In the genomic region with DNA sequence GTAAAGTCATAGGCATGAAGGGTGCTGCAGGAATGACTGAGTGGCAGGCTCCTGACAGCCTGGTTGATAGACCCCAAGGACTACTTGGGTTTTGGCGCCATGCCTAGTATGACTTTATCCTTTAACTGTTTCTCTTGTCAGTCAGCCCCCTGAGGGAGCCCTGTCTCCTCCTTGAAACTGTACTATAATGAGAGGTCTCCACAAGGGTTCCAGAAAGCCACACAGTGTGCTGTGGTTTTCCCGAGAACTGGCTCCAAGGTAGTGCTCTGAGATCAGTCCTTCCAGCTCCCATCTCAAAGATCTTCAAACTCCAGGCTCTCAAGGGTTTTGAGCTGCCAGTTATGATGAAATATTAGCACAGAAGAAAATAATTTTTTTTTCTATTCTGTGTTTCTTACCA, we compare ENCODE assay signal across 27 cellular contexts. TPM values are rescaled to one million over a fixed set of nuclear protein-coding genes. Genes with fewer than 3 reads are reported as not detected.
DNase-seq lines count a peak whose midpoint lies in the region; ATAC-seq and TF ChIP-seq lines count a peak whose summit lies in the region.
"Had no signal": no experiment of that assay in that cellular context is flagged by ENCODE, and none has a peak within 500 bp of the region (broad histone marks: within the 10 kb centered on the region; RNA-seq: fewer than 3 reads in every experiment).

No MANE protein-coding gene starts in this region.

- no peak overlapping the region for H2AK9ac ChIP-seq in IMR-90 (replicated peaks; ENCODE audit: low read depth, low read length, poor library complexity)

- CTCF ChIA-PET in IMR-90 (lab: Yijun Ruan, JAX): interaction anchor here (0.6 kb wide), 1 partner anchor 12 kb away, joined by 4 read pairs; no protein-coding TSS in a partner anchor

- H3K4me1 ChIP-seq in DND-41 (ENCODE audit: insufficient read depth, low read length) (peaks cover 49% of the 10 kb centered on the region), IMR-90 (ENCODE audit: control insufficient read depth, insufficient read depth, low read length) (peaks cover 27% of the 10 kb centered on the region), mesenchymal stem cell (ENCODE audit: control insufficient read depth, insufficient read depth, low read depth, low read length) (peaks cover 2% of the 10 kb centered on the region), HAP-1 (no peaks in the 10 kb centered on the region)

- peak overlapping the region; percentile 73 for H4K91ac ChIP-seq in IMR-90 (ENCODE audit: insufficient read depth, low read depth, low read length)
- no peak overlapping the region for H4K91ac ChIP-seq in mesenchymal stem cell (ENCODE audit: low read length)

- 83% methylated on average over 1 of the region's 2 CpGs; no CpG with 5 or more reads in 1 of the 2 experiments for WGBS in IMR-90 (ENCODE audit: extremely low coverage in 2 of 2, insufficient read length in 1 of 2), 2 experiments
- WGBS in mesenchymal stem cell: 97% methylated on average over 2 of the region's 2 CpGs

- H3K4ac ChIP-seq in IMR-90 (ENCODE audit: low read depth, low read length): peak overlapping the region; percentile 83
- H3K4ac ChIP-seq in mesenchymal stem cell (ENCODE audit: low read depth in 1 of 2, low read length in 2 of 2): no peak overlapping the region

- TF ChIP-seq RAD21 in IMR-90 (IDR thresholded peaks at IDR 0.05; ENCODE audit: low read length): no peak

- ATAC-seq in DND-41 (ENCODE audit: insufficient read depth, low read depth): peak; percentile 72
- ATAC-seq in IMR-90 (ENCODE audit: low read depth): no peak
- ATAC-seq in effector memory CD8-positive, alpha-beta T cell (replicated peaks): no peak
- no peak for ATAC-seq in GM21619 (IDR thresholded peaks at IDR 0.05; ENCODE audit: unreplicated experiment)
- ATAC-seq: esophagus mucosa; naive thymus-derived CD8-positive, alpha-beta T cell; stimulated activated naive CD8-positive, alpha-beta T cell treated with anti-CD3 and anti-CD28 coated beads, Interleukin-15, Interleukin-2, amounts not matched to agents 100 U/mL and 50 U/mL, for 24 hours had no signal

- no peak overlapping the region for H2BK12ac ChIP-seq in mesenchymal stem cell (ENCODE audit: low read length in 2 of 2)

- H2BK15ac ChIP-seq in IMR-90 (ENCODE audit: low read depth, low read length) (peak overlapping the region; percentile 97; the same call in 2 of the 3 replicates), mesenchymal stem cell (ENCODE audit: low read depth, poor library complexity, severe bottlenecking) (peak overlapping the region; percentile 71)

- dilution Hi-C loops in IMR-90 (cut with HindIII; ENCODE audit: low sequenced_read_pairs, unreplicated experiment): no loop called here

- intact Hi-C loops in IMR-90 (cut with micrococcal nuclease): loop anchor here (5.0 kb wide), 1 partner anchor 58 kb away; no protein-coding TSS in a partner anchor

- H3K27ac Mint-ChIP-seq in effector memory CD8-positive, alpha-beta T cell: no peak overlapping the region
- H3K27ac Mint-ChIP-seq: activated B cell treated with CpG ODN at 0.5 μM for 24 hours; mesothelial cell of epicardium; naive thymus-derived CD8-positive, alpha-beta T cell had no signal

- peaks cover 7% of the 10 kb centered on the region for H3K9me1 ChIP-seq in IMR-90 (ENCODE audit: insufficient read depth, low read length)

- POLR2A ChIA-PET in IMR-90 (lab: Charles Lee; ENCODE audit: unreplicated experiment): interaction anchor here (0.6 kb wide), 1 partner anchor 61 kb away, joined by 4 read pairs; no protein-coding TSS in a partner anchor

- no peak overlapping the region for H3K56ac ChIP-seq in IMR-90 (ENCODE audit: extremely low read depth, insufficient read depth, low read length)

- peak; percentile 20 for TF ChIP-seq CTCF in DND-41 (IDR thresholded peaks at IDR 0.05; ENCODE audit: borderline replicate concordance, extremely low read depth, low read length, poor library complexity, severe bottlenecking)
- no peak for TF ChIP-seq CTCF in IMR-90 (conservative IDR thresholded peaks at IDR 0.05; ENCODE audit: low read depth, low read length)

- H3K4me3 ChIP-seq in DND-41 (ENCODE audit: low read depth in 1 of 2, low read length in 2 of 2) (no peak overlapping the region), IMR-90 (ENCODE audit: insufficient read depth, low read depth, low read length) (no peak overlapping the region), mesenchymal stem cell (ENCODE audit: insufficient read depth in 1 of 2, low read depth in 1 of 2, low read length in 2 of 2) (no peak overlapping the region), HAP-1 (no peak overlapping the region)
- H3K4me3 ChIP-seq: hepatocyte, ovary, tibial artery had no signal

- H3K9me3 ChIP-seq in DND-41 (ENCODE audit: insufficient read depth, low read length, severe bottlenecking) (no peaks in the 10 kb centered on the region), IMR-90 (ENCODE audit: control insufficient read depth, insufficient read depth, low read length) (no peaks in the 10 kb centered on the region), mesenchymal stem cell (ENCODE audit: control insufficient read depth, low read length) (peaks cover 5% of the 10 kb centered on the region), HAP-1 (no peaks in the 10 kb centered on the region)
- H3K9me3 ChIP-seq: ovary, tibial artery had no signal

- H3K9ac ChIP-seq in DND-41 (ENCODE audit: low read depth, low read length) (no peak overlapping the region), IMR-90 (ENCODE audit: low read depth, low read length) (no peak overlapping the region), mesenchymal stem cell (ENCODE audit: low read length) (no peak overlapping the region)

- no TSS peak for BruUV-seq in IMR-90 (replicated peaks; lab: Mats Ljungman, UMichigan)

- H3K4me2 ChIP-seq in DND-41 (ENCODE audit: insufficient read depth, low read length) (no peak overlapping the region), IMR-90 (ENCODE audit: low read depth, low read length) (no peak overlapping the region), mesenchymal stem cell (ENCODE audit: low read length, poor library complexity, severe bottlenecking) (no peak overlapping the region)
- H3K4me2 ChIP-seq: hepatocyte had no signal

- H3K36me3 ChIP-seq in DND-41 (ENCODE audit: insufficient read depth, low read length): no peaks in the 10 kb centered on the region
- no peaks in the 10 kb centered on the region for H3K36me3 ChIP-seq in IMR-90 (ENCODE audit: control insufficient read depth, insufficient read depth, low read length)
- no peaks in the 10 kb centered on the region for H3K36me3 ChIP-seq in mesenchymal stem cell (ENCODE audit: control insufficient read depth in 1 of 2, insufficient read depth in 2 of 2, low read depth in 1 of 2, low read length in 2 of 2)
- no peaks in the 10 kb centered on the region for H3K36me3 ChIP-seq in HAP-1 (replicated peaks)
- H3K36me3 ChIP-seq: ovary, tibial artery had no signal

- H3K27me3 Mint-ChIP-seq in effector memory CD8-positive, alpha-beta T cell: peaks cover 36 to 39% of the 10 kb centered on the region in 2 donors

- H4K5ac ChIP-seq in IMR-90 (ENCODE audit: low read depth, low read length): peak overlapping the region; percentile 38

- H3K9me3 Mint-ChIP-seq in effector memory CD8-positive, alpha-beta T cell: no peaks in the 10 kb centered on the region
- H3K9me3 Mint-ChIP-seq: activated B cell treated with CpG ODN at 0.5 μM for 24 hours had no signal

- in situ Hi-C loops in IMR-90 (cut with MboI; ENCODE audit: low sequenced_read_pairs) (no loop called here), HAP-1 (cut with MboI; ENCODE audit: low sequenced_read_pairs) (no loop called here)

- H2BK5ac ChIP-seq in IMR-90 (ENCODE audit: low read depth, low read length, poor library complexity, severe bottlenecking) (no peak overlapping the region), mesenchymal stem cell (ENCODE audit: low read depth, low read length, poor library complexity, severe bottlenecking) (no peak overlapping the region)

- H2BK120ac ChIP-seq in IMR-90 (ENCODE audit: low read depth, low read length): peak overlapping the region; percentile 79
- no peak overlapping the region for H2BK120ac ChIP-seq in mesenchymal stem cell (ENCODE audit: low read depth, low read length)

- H3K36me3 Mint-ChIP-seq in effector memory CD8-positive, alpha-beta T cell (ENCODE audit: insufficient read depth): no peaks in the 10 kb centered on the region
- H3K36me3 Mint-ChIP-seq: CD14-positive monocyte; mesothelial cell of epicardium; naive thymus-derived CD8-positive, alpha-beta T cell had no signal

- no peaks in the 10 kb centered on the region for H3K79me2 ChIP-seq in DND-41 (ENCODE audit: insufficient read depth, low read length)
- H3K79me2 ChIP-seq: hepatocyte had no signal

- H4K8ac ChIP-seq in IMR-90 (ENCODE audit: low read depth in 2 of 2, low read length in 2 of 2) (peak overlapping the region in 1 of 2 experiments; percentile 47; a peak in 2 of 4 replicates), mesenchymal stem cell (ENCODE audit: low read length) (no peak overlapping the region)

- no peak for TF ChIP-seq POLR2A in IMR-90 (IDR thresholded peaks at IDR 0.05; ENCODE audit: low read depth, low read length)

- H3K4me1 Mint-ChIP-seq in effector memory CD8-positive, alpha-beta T cell (ENCODE audit: low read depth in 2 of 2): peaks cover 0 to 4% of the 10 kb centered on the region in 2 donors
- H3K4me1 Mint-ChIP-seq: activated B cell treated with CpG ODN at 0.5 μM for 24 hours, CD14-positive monocyte had no signal

- H2AK5ac ChIP-seq in IMR-90 (ENCODE audit: low read depth, low read length) (peak overlapping the region; percentile 94), mesenchymal stem cell (ENCODE audit: low read length, severe bottlenecking) (peak overlapping the region; percentile 23)

- H2BK20ac ChIP-seq in IMR-90 (ENCODE audit: low read depth, low read length): peak overlapping the region; percentile 78

- H4K20me1 ChIP-seq in DND-41 (ENCODE audit: insufficient read depth, low read length): no peaks in the 10 kb centered on the region
- no peaks in the 10 kb centered on the region for H4K20me1 ChIP-seq in IMR-90 (ENCODE audit: insufficient read depth, low read length)

- H3K18ac ChIP-seq in IMR-90 (ENCODE audit: low read depth, low read length) (peak overlapping the region; percentile 95), mesenchymal stem cell (ENCODE audit: low read depth in 1 of 2, low read length in 2 of 2) (peak overlapping the region in 1 of 2 experiments; percentile 12)

- H3K4me3 Mint-ChIP-seq in effector memory CD8-positive, alpha-beta T cell: no peak overlapping the region
- H3K4me3 Mint-ChIP-seq: activated B cell treated with CpG ODN at 0.5 μM for 24 hours; CD14-positive monocyte; mesothelial cell of epicardium; naive thymus-derived CD8-positive, alpha-beta T cell had no signal

- H3K79me1 ChIP-seq in IMR-90 (ENCODE audit: low read depth in 1 of 2, low read length in 2 of 2) (no peaks in the 10 kb centered on the region), mesenchymal stem cell (replicated peaks; ENCODE audit: low read length, poor library complexity, severe bottlenecking) (no peaks in the 10 kb centered on the region)

- H3K27ac ChIP-seq in DND-41 (ENCODE audit: low read length) (peak overlapping the region; percentile 59; the same call in 1 of the 2 replicates), IMR-90 (ENCODE audit: insufficient read depth, low read length) (no peak overlapping the region), mesenchymal stem cell (ENCODE audit: low read length, poor library complexity, severe bottlenecking) (no peak overlapping the region)
- H3K27ac ChIP-seq: hepatocyte, HL-60, ovary, RWPE1 had no signal

- H3K23ac ChIP-seq in IMR-90 (ENCODE audit: low read depth, low read length) (peak overlapping the region; percentile 65; the same call in 1 of the 2 replicates), mesenchymal stem cell (ENCODE audit: low read length in 2 of 2) (no peak overlapping the region)

- no peaks in the 10 kb centered on the region for H3K27me3 ChIP-seq in DND-41 (ENCODE audit: insufficient read depth, low read length, poor library complexity)
- no peaks in the 10 kb centered on the region for H3K27me3 ChIP-seq in IMR-90 (ENCODE audit: control insufficient read depth, insufficient read depth, low read length)
- H3K27me3 ChIP-seq in mesenchymal stem cell (ENCODE audit: control insufficient read depth in 1 of 2, insufficient read depth in 1 of 2, low read length in 2 of 2): no peaks in the 10 kb centered on the region
- H3K27me3 ChIP-seq in HAP-1 (ENCODE audit: low read depth): no peaks in the 10 kb centered on the region
- H3K27me3 ChIP-seq: hepatocyte, ovary, tibial artery had no signal

- H3K14ac ChIP-seq in IMR-90 (replicated peaks; ENCODE audit: low read depth, low read length): peak overlapping the region; percentile 73
- H3K14ac ChIP-seq in mesenchymal stem cell (ENCODE audit: low read length in 2 of 2): no peak overlapping the region

- DNase-seq in DND-41 (peak; percentile 52), IMR-90 (no peak), amniotic epithelial cell (ENCODE audit: low read depth) (peak; percentile 61), mesenchymal stem cell (no peak), 8988T (no peak), HAP-1 (ENCODE audit: low spot score in 2 of 2) (no peak)
- DNase-seq in effector memory CD8-positive, alpha-beta T cell: no peak
- DNase-seq: activated B cell treated with CpG ODN at 0.5 μM for 24 hours; activated CD4-positive, alpha-beta T cell treated with anti-CD3 and anti-CD28 coated beads, Interleukin-2, amount 50 U/mL, for 4 hours; activated naive CD4-positive, alpha-beta T cell treated with anti-CD3 and anti-CD28 coated beads, Interleukin-2, amount 50 U/mL, for 16 hours; aorta; Calu3; effector CD8-positive, alpha-beta T cell; naive thymus-derived CD8-positive, alpha-beta T cell; NCI-H2081; ovary; stimulated activated CD4-positive, alpha-beta T cell treated with anti-CD3 and anti-CD28 coated beads, Interleukin-4, amount 100 ng/mL, for 4 hours; stimulated activated naive CD8-positive, alpha-beta T cell treated with anti-CD3 and anti-CD28 coated beads, Interleukin-15, Interleukin-2, amounts not matched to agents 100 U/mL and 50 U/mL, for 24 hours; T-helper 9 cell had no signal

- H2AFZ ChIP-seq in DND-41 (ENCODE audit: low read depth, low read length): no peak overlapping the region
- H2AFZ ChIP-seq in IMR-90 (replicated peaks; ENCODE audit: low read length, poor library complexity): no peak overlapping the region
- no peak overlapping the region for H2AFZ ChIP-seq in mesenchymal stem cell (ENCODE audit: low read depth, low read length)
- H2AFZ ChIP-seq: hepatocyte had no signal

RNA-seq across cellular contexts. Expression of a gene that starts 26.7 kb away (rescaled TPM):
- 170 and 192 TPM in 2 replicates for total RNA-seq in IMR-90 (2012; rRNA removed)
- polyA plus RNA-seq in IMR-90 (2012; rRNA removed): 236 and 253 TPM in 2 replicates
- 158 and 229 TPM in 2 replicates for polyA plus RNA-seq in IMR-90 (2012; cell fraction: cytosol; rRNA removed)
- 320 and 374 TPM in 2 replicates for polyA plus RNA-seq in IMR-90 (2012; cell fraction: nucleus; rRNA removed; ENCODE audit: low replicate concordance)
- polyA plus RNA-seq in mesenchymal stem cell (2013, experiment 1 of 2): 32.2 TPM
- polyA plus RNA-seq in mesenchymal stem cell (2013, experiment 2 of 2): 29.1 TPM
- total RNA-seq: activated B cell treated with CpG ODN at 0.5 μM for 24 hours; naive thymus-derived CD8-positive, alpha-beta T cell had no signal
- polyA plus RNA-seq: naive thymus-derived CD8-positive, alpha-beta T cell had no signal

Comparison
In these comparisons a context has a peak if more than half of its experiments do, and no peak if none do; other contexts are left out.
1. DNase-seq: peak in DND-41 (single experiment) and amniotic epithelial cell (single experiment); none in IMR-90 (single experiment), mesenchymal stem cell (single experiment), 8988T (single experiment), effector memory CD8-positive, alpha-beta T cell (0 of 3) and HAP-1 (0 of 2).